ENCODE assay signal across 12 cellular contexts in genomic region chr5:80963966-80964481, GRCh38. TPM values are rescaled to one million over a fixed set of nuclear protein-coding genes. Genes with fewer than 3 reads are reported as not detected.
DNase-seq lines count a peak whose midpoint lies in the region; ATAC-seq and TF ChIP-seq lines count a peak whose summit lies in the region.
"Had no signal": no experiment of that assay in that cellular context is flagged by ENCODE, and none has a peak within 500 bp of the region (broad histone marks: within the 10 kb centered on the region; RNA-seq: fewer than 3 reads in every experiment).

No MANE protein-coding gene starts in this region.

- H3K9me3 ChIP-seq in CD4-positive, CD25-positive, alpha-beta regulatory T cell (ENCODE audit: control insufficient read depth in 2 of 2, low read length in 2 of 2): no peaks in the 10 kb centered on the region
- no peaks in the 10 kb centered on the region for H3K9me3 ChIP-seq in H9 (ENCODE audit: control insufficient read depth, low read depth, low read length)
- no peaks in the 10 kb centered on the region for H3K9me3 ChIP-seq in effector memory CD4-positive, alpha-beta T cell (ENCODE audit: control insufficient read depth, low read length)

- no peak overlapping the region for H3K4ac ChIP-seq in H9 (ENCODE audit: low read depth, low read length)

- no peak overlapping the region for H2BK120ac ChIP-seq in H9 (ENCODE audit: low read depth, low read length, poor library complexity, severe bottlenecking)

- DNase-seq in CD4-positive, CD25-positive, alpha-beta regulatory T cell: no peak
- DNase-seq in H9 (no peak), kidney glomerular epithelial cell (lab: John Stamatoyannopoulos, UW) (peak; percentile 21), glutamatergic neuron (no peak), NCI-H2171 treated with DMSO at 0.1 percent for 48 hours (lab: John Stamatoyannopoulos, UW) (no peak), anterior cingulate cortex (lab: John Stamatoyannopoulos, UW) (no peak)
- no peak for DNase-seq in effector memory CD4-positive, alpha-beta T cell
- DNase-seq: activated naive CD4-positive, alpha-beta T cell treated with Interleukin-2 at 50 U/mL for 16 hours; DMS 273 treated with DMSO at 0.1 percent for 48 hours had no signal

- no peak overlapping the region for H3K56ac ChIP-seq in H9 (ENCODE audit: insufficient read length, low read depth, low read length)

- H3K14ac ChIP-seq in H9 (ENCODE audit: insufficient read depth, low read length): no peak overlapping the region

- H4K20me1 ChIP-seq in H9 (ENCODE audit: control insufficient read depth, insufficient read depth, insufficient read length): no peaks in the 10 kb centered on the region

- H3K27ac Mint-ChIP-seq in CD4-positive, CD25-positive, alpha-beta regulatory T cell: peak overlapping the region in 1 of 3 donors; percentile 74
- no peak overlapping the region for H3K27ac Mint-ChIP-seq in H9
- peak overlapping the region; percentile 18 for H3K27ac Mint-ChIP-seq in activated naive CD8-positive, alpha-beta T cell
- no peak overlapping the region for H3K27ac Mint-ChIP-seq in glutamatergic neuron (ENCODE audit: unreplicated experiment)

- peaks cover 24 to 58% (median 34%) of the 10 kb centered on the region in 4 donors for H3K4me1 Mint-ChIP-seq in CD4-positive, CD25-positive, alpha-beta regulatory T cell
- H3K4me1 Mint-ChIP-seq in H9 (peaks cover 47 to 52% of the 10 kb centered on the region in 2 experiments), glutamatergic neuron (ENCODE audit: low read depth, unreplicated experiment) (peaks cover 12% of the 10 kb centered on the region)
- peaks cover 71% of the 10 kb centered on the region for H3K4me1 Mint-ChIP-seq in activated naive CD8-positive, alpha-beta T cell (ENCODE audit: low read depth)

- H3K23ac ChIP-seq in H9 (ENCODE audit: insufficient read length, low read depth, low read length): no peak overlapping the region

- H2BK12ac ChIP-seq in H9 (ENCODE audit: insufficient read length, low read depth, low read length): no peak overlapping the region

- H4K5ac ChIP-seq in H9 (ENCODE audit: insufficient read length, low read depth, low read length): no peak overlapping the region

- H2BK20ac ChIP-seq in H9 (ENCODE audit: low read depth, low read length, poor library complexity, severe bottlenecking): no peak overlapping the region

- no peak overlapping the region for H3K18ac ChIP-seq in H9 (ENCODE audit: insufficient read length, low read depth, low read length)

- H2AFZ ChIP-seq in H9 (ENCODE audit: low read length): no peak overlapping the region

- no peak overlapping the region for H2BK15ac ChIP-seq in H9 (ENCODE audit: low read depth, low read length)

- H3K4me2 ChIP-seq in H9 (ENCODE audit: insufficient read depth, insufficient read length, low read length): peak overlapping the region; percentile 26

- H3K4me3 ChIP-seq in CD4-positive, CD25-positive, alpha-beta regulatory T cell (ENCODE audit: low read depth, low read length): peak overlapping the region; percentile 41
- H3K4me3 ChIP-seq in effector memory CD4-positive, alpha-beta T cell (ENCODE audit: insufficient read depth, low read depth, low read length, poor library complexity, severe bottlenecking): no peak overlapping the region

- peaks cover 7% of the 10 kb centered on the region for H3K4me1 ChIP-seq in CD4-positive, CD25-positive, alpha-beta regulatory T cell (ENCODE audit: control insufficient read depth, insufficient read depth, low read length, poor library complexity, severe bottlenecking)
- peaks cover 12% of the 10 kb centered on the region; the same call in 1 of the 2 replicates for H3K4me1 ChIP-seq in H9 (ENCODE audit: insufficient read depth, low read length)
- H3K4me1 ChIP-seq in effector memory CD4-positive, alpha-beta T cell (ENCODE audit: control insufficient read depth, insufficient read depth, low read length, poor library complexity, severe bottlenecking): peaks cover 6% of the 10 kb centered on the region

- no peak for TF ChIP-seq CTCF in H9 (conservative IDR thresholded peaks at IDR 0.05)
- TF ChIP-seq CTCF in glutamatergic neuron (IDR thresholded peaks at IDR 0.05; ENCODE audit: partially characterized antibody, unreplicated experiment): no peak

- ATAC-seq in CD4-positive, CD25-positive, alpha-beta regulatory T cell (ENCODE audit: low read depth in 2 of 2): no peak

- no peaks in the 10 kb centered on the region for H3K36me3 ChIP-seq in CD4-positive, CD25-positive, alpha-beta regulatory T cell (ENCODE audit: control insufficient read depth, insufficient read depth, low read length)
- H3K36me3 ChIP-seq in effector memory CD4-positive, alpha-beta T cell (ENCODE audit: control insufficient read depth, insufficient read depth, low read length): no peaks in the 10 kb centered on the region

- peaks cover 55% of the 10 kb centered on the region for H3K27me3 Mint-ChIP-seq in CD4-positive, CD25-positive, alpha-beta regulatory T cell
- H3K27me3 Mint-ChIP-seq in H9 (ENCODE audit: low read depth) (peaks cover 18% of the 10 kb centered on the region), glutamatergic neuron (ENCODE audit: unreplicated experiment) (peaks cover 16% of the 10 kb centered on the region)
- H3K27me3 Mint-ChIP-seq in activated naive CD8-positive, alpha-beta T cell: no peaks in the 10 kb centered on the region

- no CpG with 5 or more reads among the region's 3 CpGs for WGBS in H9 (ENCODE audit: extremely low coverage, insufficient read length, low lambda C conversion rate)

- no peaks in the 10 kb centered on the region for H3K79me1 ChIP-seq in H9 (ENCODE audit: insufficient read depth, low read depth, low read length, poor library complexity, severe bottlenecking)

- no peak overlapping the region for H3K27ac ChIP-seq in CD4-positive, CD25-positive, alpha-beta regulatory T cell (ENCODE audit: insufficient read depth, low read length, poor library complexity, severe bottlenecking)
- no peak overlapping the region for H3K27ac ChIP-seq in H9 (ENCODE audit: insufficient read length, low read depth, low read length)
- H3K27ac ChIP-seq in effector memory CD4-positive, alpha-beta T cell (ENCODE audit: insufficient read depth, low read length, poor library complexity, severe bottlenecking): no peak overlapping the region

- H2BK5ac ChIP-seq in H9 (ENCODE audit: insufficient read length, low read length): no peak overlapping the region

- H3K23me2 ChIP-seq in H9 (ENCODE audit: insufficient read length, low read depth, low read length, poor library complexity, severe bottlenecking): peaks cover 11% of the 10 kb centered on the region

- no peaks in the 10 kb centered on the region for H3K36me3 Mint-ChIP-seq in CD4-positive, CD25-positive, alpha-beta regulatory T cell
- H3K36me3 Mint-ChIP-seq in H9 (ENCODE audit: insufficient read depth in 1 of 3, low read depth in 3 of 3) (peaks cover 0 to 4% (median 0%) of the 10 kb centered on the region in 3 experiments; a peak in 1 of 7 replicates), glutamatergic neuron (ENCODE audit: unreplicated experiment) (peaks cover 7% of the 10 kb centered on the region)
- peaks cover 2% of the 10 kb centered on the region for H3K36me3 Mint-ChIP-seq in activated naive CD8-positive, alpha-beta T cell

- H3K9ac ChIP-seq in H9 (ENCODE audit: extremely low read depth, insufficient read length, low read length): no peak overlapping the region

- peaks cover 16% of the 10 kb centered on the region; the same call in 1 of the 2 replicates for H3K79me2 ChIP-seq in H9 (ENCODE audit: insufficient read depth, low read length)

- H4K91ac ChIP-seq in H9 (ENCODE audit: insufficient read length, low read depth, low read length): no peak overlapping the region

- no peak overlapping the region for H3T11ph ChIP-seq in H9 (ENCODE audit: low read length)

- peak overlapping the region in 2 of 4 donors; percentile 2 to 47 for H3K4me3 Mint-ChIP-seq in CD4-positive, CD25-positive, alpha-beta regulatory T cell
- H3K4me3 Mint-ChIP-seq in H9 (no peak overlapping the region), glutamatergic neuron (ENCODE audit: unreplicated experiment) (no peak overlapping the region)
- peak overlapping the region; percentile 60 for H3K4me3 Mint-ChIP-seq in activated naive CD8-positive, alpha-beta T cell

- H3K27me3 ChIP-seq in CD4-positive, CD25-positive, alpha-beta regulatory T cell (ENCODE audit: control insufficient read depth, insufficient read depth, low read length): peaks cover 27% of the 10 kb centered on the region
- H3K27me3 ChIP-seq in H9 (ENCODE audit: insufficient read depth, low read length): no peaks in the 10 kb centered on the region; the same call in none of the 2 replicates
- no peaks in the 10 kb centered on the region for H3K27me3 ChIP-seq in effector memory CD4-positive, alpha-beta T cell (replicated peaks; ENCODE audit: control insufficient read depth, insufficient read depth, low read length, poor library complexity, severe bottlenecking)

- H3K9me3 Mint-ChIP-seq in CD4-positive, CD25-positive, alpha-beta regulatory T cell: peaks cover 0 to 1% (median 0%) of the 10 kb centered on the region in 7 donors
- H3K9me3 Mint-ChIP-seq in H9: peaks cover 3% of the 10 kb centered on the region in 2 experiments; a peak in 2 of 5 replicates
- H3K9me3 Mint-ChIP-seq in activated naive CD8-positive, alpha-beta T cell (ENCODE audit: low read depth): no peaks in the 10 kb centered on the region
- H3K9me3 Mint-ChIP-seq in glutamatergic neuron (ENCODE audit: unreplicated experiment): peaks cover 9% of the 10 kb centered on the region

- H4K8ac ChIP-seq in H9 (replicated peaks; ENCODE audit: insufficient read length, low read depth, low read length): no peak overlapping the region

- no peak overlapping the region for H2AK5ac ChIP-seq in H9 (ENCODE audit: insufficient read length, low read length)

RNA-seq across cellular contexts. Expression of gene RASGRF2, which starts 3.9 kb away (rescaled TPM):
- total RNA-seq in CD4-positive, CD25-positive, alpha-beta regulatory T cell: 10.3 TPM
- 1 to 10 TPM; 3.9 to 9.8 (median 6.7) TPM for polyA plus RNA-seq in CD4-positive, CD25-positive, alpha-beta regulatory T cell
- total RNA-seq in H9 (2021) (11.3 and 13.5 TPM in 2 replicates), glutamatergic neuron (ENCODE audit: unreplicated experiment) (1.4 TPM)
- total RNA-seq: MCF 10A, myocyte had no signal
